8 cellular contexts compared by ENCODE assay signal in the genomic region with DNA sequence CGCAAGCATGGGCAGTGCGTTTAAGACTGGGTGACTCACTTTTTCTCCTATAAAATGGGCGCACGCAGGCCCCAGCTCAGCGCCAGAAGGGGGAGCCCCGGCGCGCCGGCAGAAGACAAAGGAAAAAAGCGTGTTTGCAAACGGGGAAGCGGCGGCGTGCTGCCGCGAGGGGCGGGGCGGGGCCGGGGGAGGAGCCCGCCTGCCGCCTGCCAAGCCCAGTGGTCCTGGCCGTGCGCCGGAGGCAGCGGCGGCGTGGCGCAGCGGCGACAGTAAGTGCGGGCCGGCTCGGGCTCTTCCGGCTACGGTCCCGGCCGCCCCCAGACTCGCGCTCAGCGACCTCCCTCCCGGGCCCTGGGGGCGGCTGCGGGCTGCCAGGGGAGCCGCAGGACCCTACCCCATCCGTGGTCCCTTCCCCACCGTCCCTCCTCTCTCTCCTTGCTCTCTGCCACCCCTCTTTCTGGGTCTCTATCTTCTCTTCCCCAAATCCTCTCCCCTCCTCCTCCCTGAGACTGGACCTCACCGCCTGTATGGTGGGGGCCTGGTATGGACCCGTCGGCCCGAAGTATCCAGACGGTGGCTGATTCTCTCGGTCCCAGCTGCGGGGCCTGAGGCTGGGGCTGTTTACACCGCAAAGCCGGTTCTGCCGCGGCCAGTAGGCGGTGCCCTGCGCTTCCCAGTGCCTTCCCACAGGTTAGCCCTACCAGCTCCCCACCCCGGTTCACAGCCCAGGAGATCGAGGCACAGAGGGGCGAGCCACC. TPM values are rescaled to one million over a fixed set of nuclear protein-coding genes. Genes with fewer than 3 reads are reported as not detected.
DNase-seq lines count a peak whose midpoint lies in the region; ATAC-seq lines count a peak whose summit lies in the region.

TSS of gene SLC29A3 (plus strand) at position 218 of the 758 bp plus-strand sequence. CDS start at position 269, 51 bp downstream.

- peak; percentile 64 for DNase-seq in A172 (ENCODE audit: low spot score)
- DNase-seq in NCI-H2196 treated with DMSO at 0.1 percent for 48 hours (lab: John Stamatoyannopoulos, UW; ENCODE audit: unreplicated experiment) = peak; percentile 42
- peak; percentile 85 for DNase-seq in activated CD4-positive, CD25-positive, alpha-beta regulatory T cell treated with anti-CD3 and anti-CD28 coated beads, Interleukin-2, amount 50 U/mL, for 72 hours
- DNase-seq in cerebellum (ENCODE audit: low spot score) = peak; percentile 82
- peak; percentile 85 for DNase-seq in kidney tubule cell (ENCODE audit: low spot score)
- DNase-seq in stimulated activated CD4-positive, alpha-beta T cell treated with anti-CD3 and anti-CD28 coated beads, Interleukin-1b, Interleukin-23, amount 100 ng/mL, for 1 hour (ENCODE audit: low read depth in 2 of 2) = peak; percentile 68 to 73

- ATAC-seq in GM18502 (IDR thresholded peaks at IDR 0.05; ENCODE audit: poor library complexity, unreplicated experiment) (peak; percentile 72), HG03045 (IDR thresholded peaks at IDR 0.05; ENCODE audit: unreplicated experiment) (peak; percentile 80)

RNA-seq across cellular contexts. Expression of gene SLC29A3, which starts in this region (rescaled TPM):
- 0.72 and 1.9 TPM in 2 replicates for total RNA-seq in A172 (2014; rRNA removed; shearing (Covaris generic))
- total RNA-seq in cerebellum = 3.2 TPM

Comparison
In these comparisons a context has a peak if more than half of its experiments do, and no peak if none do; other contexts are left out.
1. Peak in every context shown above with its lines: DNase-seq and ATAC-seq.